In genomic region chr1:171740356-171740863, GRCh38 we compare ENCODE assay signal across 1 cellular context.
TF ChIP-seq lines count a peak whose summit lies in the region.

No MANE protein-coding gene starts in this region.

TF ChIP-seq in SK-N-SH treated with all-trans-retinoic acid at 6 μM for 48 hours, 23 proteins besides CTCF, POLR2A, EP300 and RAD21 (continued from another document):
- TF ChIP-seq POU6F1 (CRISPR knock-in tag; IDR thresholded peaks at IDR 0.05; ENCODE audit: borderline replicate concordance, low read depth), result no peak
